In genomic region chr20:46702447-46703203, GRCh38 we compare ENCODE assay signal across 23 cellular contexts. TPM values are rescaled to one million over a fixed set of nuclear protein-coding genes. Genes with fewer than 3 reads are reported as not detected.
"Had no signal": no experiment of that assay in that cellular context is flagged by ENCODE, and none has a peak within 500 bp of the region (broad histone marks: within the 10 kb centered on the region; RNA-seq: fewer than 3 reads in every experiment).

No MANE protein-coding gene starts in this region.

- H3K9me3 ChIP-seq: esophagus squamous epithelium, gastrocnemius medialis had no signal

- H3K27ac Mint-ChIP-seq: activated B cell treated with CpG ODN at 0.5 μM for 24 hours; activated naive CD4-positive, alpha-beta T cell treated with anti-CD3 and anti-CD28 coated beads, Interleukin-2, amount 10 ng/mL, durations not matched to agents 7 days and 5 days; endodermal cell; nephron progenitor cell; stimulated activated naive B cell treated with anti-CD40 and anti-IgM and Interleukin-4, amounts not matched to agents 10 μg/mL and 1 μg/mL and 100 μg/mL, for 72 hours; T-helper 1 cell treated with Interleukin-12 subunit alpha and Interleukin-12 subunit beta and Interleukin-4 antibody, amounts not matched to agents 30 μg/mL and 1 μg/mL, for 36 hours; type B pancreatic cell had no signal

- DNase-seq: activated B cell treated with CpG ODN at 0.5 μM for 24 hours; activated CD4-positive, alpha-beta T cell treated with anti-CD3 and anti-CD28 coated beads for 4 hours; activated CD4-positive, alpha-beta T cell treated with anti-CD3 and anti-CD28 coated beads, Interleukin-2, amount 50 U/mL, for 48 hours; activated effector memory CD4-positive, alpha-beta T cell treated with anti-CD3 and anti-CD28 coated beads, Interleukin-2, amount 50 U/mL, for 16 hours; activated naive CD4-positive, alpha-beta T cell treated with anti-CD3 and anti-CD28 coated beads, Interleukin-2, amount 10 ng/mL, durations not matched to agents 7 days and 5 days; activated T-cell treated with anti-CD3 and anti-CD28 coated beads for 4 hours; amygdala; cerebellar nuclear complex; endodermal cell; esophagus squamous epithelium; gastrocnemius medialis; hippocampal formation; left ventricle myocardium inferior; mammary epithelial cell; midbrain; nephron progenitor cell; sigmoid colon; stimulated activated CD4-positive, alpha-beta T cell treated with anti-CD3 and anti-CD28 coated beads, Interleukin-2, amount 100 ng/mL, for 48 hours; stimulated activated CD8-positive, alpha-beta memory T cell treated with anti-CD3 and anti-CD28 coated beads, Interleukin-4, amount 100 ng/mL, for 48 hours; stimulated activated naive B cell treated with anti-CD40 and anti-IgM and Interleukin-4, amounts not matched to agents 10 μg/mL and 1 μg/mL and 100 μg/mL, for 72 hours had no signal

- H3K36me3 ChIP-seq: esophagus squamous epithelium, gastrocnemius medialis, left ventricle myocardium inferior, sigmoid colon had no signal

- H3K9me3 Mint-ChIP-seq: type B pancreatic cell had no signal

- H3K4me3 Mint-ChIP-seq: activated B cell treated with CpG ODN at 0.5 μM for 24 hours; activated naive CD4-positive, alpha-beta T cell treated with anti-CD3 and anti-CD28 coated beads, Interleukin-2, amount 10 ng/mL, durations not matched to agents 7 days and 5 days; endodermal cell; nephron progenitor cell; stimulated activated naive B cell treated with anti-CD40 and anti-IgM and Interleukin-4, amounts not matched to agents 10 μg/mL and 1 μg/mL and 100 μg/mL, for 72 hours; T-helper 1 cell treated with Interleukin-12 subunit alpha and Interleukin-12 subunit beta and Interleukin-4 antibody, amounts not matched to agents 30 μg/mL and 1 μg/mL, for 36 hours; type B pancreatic cell had no signal

- H3K4me3 ChIP-seq: coronary artery, esophagus squamous epithelium, gastrocnemius medialis, left ventricle myocardium inferior, sigmoid colon had no signal

- H3K4me1 ChIP-seq: esophagus squamous epithelium, gastrocnemius medialis, left ventricle myocardium inferior, sigmoid colon had no signal

- H3K27me3 ChIP-seq: sigmoid colon had no signal

- H3K27ac ChIP-seq: coronary artery, esophagus squamous epithelium, gastrocnemius medialis, left ventricle myocardium inferior, sigmoid colon had no signal

- H3K4me1 Mint-ChIP-seq: activated B cell treated with CpG ODN at 0.5 μM for 24 hours; activated naive CD4-positive, alpha-beta T cell treated with anti-CD3 and anti-CD28 coated beads, Interleukin-2, amount 10 ng/mL, durations not matched to agents 7 days and 5 days; stimulated activated naive B cell treated with anti-CD40 and anti-IgM and Interleukin-4, amounts not matched to agents 10 μg/mL and 1 μg/mL and 100 μg/mL, for 72 hours had no signal

- ATAC-seq: gastrocnemius medialis; stimulated activated naive B cell treated with anti-CD40 and anti-IgM and Interleukin-4, amounts not matched to agents 10 μg/mL and 1 μg/mL and 100 μg/mL, for 72 hours had no signal

- H3K36me3 Mint-ChIP-seq: activated naive CD4-positive, alpha-beta T cell treated with anti-CD3 and anti-CD28 coated beads, Interleukin-2, amount 10 ng/mL, durations not matched to agents 7 days and 5 days; type B pancreatic cell had no signal

RNA-seq across cellular contexts. Expression of gene SLC2A10, which starts 6.8 kb away (rescaled TPM):
- total RNA-seq: activated B cell treated with CpG ODN at 0.5 μM for 24 hours had no signal
- polyA plus RNA-seq: mammary epithelial cell had no signal
